In the genomic region with DNA sequence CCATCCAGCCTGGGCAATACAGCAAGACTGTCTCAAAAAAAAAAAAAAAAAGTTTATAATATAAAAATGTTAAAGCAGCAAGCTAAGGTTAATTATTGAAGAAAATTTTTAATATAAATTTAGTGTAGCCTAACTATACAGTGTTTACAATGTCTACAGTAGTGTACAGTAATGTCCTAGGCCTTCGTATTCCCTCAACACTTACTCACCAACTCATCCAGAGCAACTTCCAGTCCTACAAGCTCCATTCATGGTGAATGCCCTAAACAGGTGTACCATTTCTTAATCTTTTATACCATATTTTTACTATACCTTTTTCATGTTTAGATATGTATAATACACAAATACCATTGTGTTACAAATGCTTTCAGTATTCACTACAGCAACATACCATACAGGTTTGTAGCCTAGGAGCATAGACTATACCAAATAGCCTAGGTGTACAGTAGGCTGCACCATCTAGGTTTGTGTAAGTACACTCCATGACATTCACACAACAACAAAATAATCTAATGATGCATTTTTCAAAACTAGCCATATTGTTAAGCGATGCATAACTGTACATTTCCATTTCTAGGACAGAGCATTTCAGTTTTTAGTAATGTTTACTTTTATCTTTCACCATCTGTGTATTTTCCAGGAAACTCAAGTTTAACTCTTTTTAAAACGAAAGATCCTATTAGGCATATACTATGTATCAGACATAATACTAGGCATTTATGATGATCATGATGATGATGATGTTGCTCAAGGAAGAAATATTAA, we compare ENCODE assay signal across 24 cellular contexts. TPM values are rescaled to one million over a fixed set of nuclear protein-coding genes. Genes with fewer than 3 reads are reported as not detected.
A peak's percentile ranks its signal among the peaks of the same experiment; 100 is the strongest.
DNase-seq lines count a peak whose midpoint lies in the region; ATAC-seq and TF ChIP-seq lines count a peak whose summit lies in the region.
"Had no signal": no experiment of that assay in that cellular context is flagged by ENCODE, and none has a peak within 500 bp of the region (broad histone marks: within the 10 kb centered on the region; RNA-seq: fewer than 3 reads in every experiment).

No MANE protein-coding gene starts in this region.

- peak; percentile 31 for ATAC-seq in HG02840 (IDR thresholded peaks at IDR 0.05; ENCODE audit: low FRiP score, unreplicated experiment)
- ATAC-seq in activated T-helper 17 cell treated with anti-CD3 and anti-CD28 coated beads, Interleukin-2, amount 50 U/mL, for 72 hours (replicated peaks), result peak; percentile 42
- ATAC-seq: effector memory CD8-positive, alpha-beta T cell; right cardiac atrium had no signal

- DNase-seq in activated CD4-positive, alpha-beta memory T cell treated with anti-CD3 and anti-CD28 coated beads, Interleukin-2, amount 10 ng/mL, durations not matched to agents 7 days and 5 days, result no peak
- no peak for DNase-seq in activated CD4-positive, alpha-beta memory T cell treated with anti-CD3 and anti-CD28 coated beads for 36 hours
- DNase-seq in type B pancreatic cell (ENCODE audit: extremely low spot score, unreplicated experiment), result no peak
- no peak for DNase-seq in posterior cingulate gyrus
- DNase-seq in kidney tubule cell (ENCODE audit: low spot score), result no peak
- DNase-seq in DMS53 (lab: John Stamatoyannopoulos, UW), result no peak
- DNase-seq: activated CD4-positive, alpha-beta T cell treated with anti-CD3 and anti-CD28 coated beads, Interleukin-2, amount 10 ng/mL, durations not matched to agents 24 days and 14 days; activated naive CD4-positive, alpha-beta T cell treated with Interleukin-2 at 50 U/mL for 16 hours; activated T-cell treated with anti-CD3 and anti-CD28 coated beads, Interleukin-2, amount 50 U/mL, for 48 hours; caudate nucleus; cortex of kidney; effector memory CD8-positive, alpha-beta T cell; glutamatergic neuron; NCI-H146; NCI-H446 treated with DMSO at 0.1 percent for 48 hours; NCI-H82; right cardiac atrium; SIG-M5; stimulated activated CD4-positive, alpha-beta T cell treated with anti-CD3 and anti-CD28 coated beads, Interleukin-1b, Interleukin-23, amount 100 ng/mL, for 48 hours; testis had no signal

- H3K27ac Mint-ChIP-seq in activated CD4-positive, alpha-beta memory T cell treated with anti-CD3 and anti-CD28 coated beads, Interleukin-2, amount 10 ng/mL, durations not matched to agents 7 days and 5 days, result peak overlapping the region; percentile 62
- no peak overlapping the region for H3K27ac Mint-ChIP-seq in activated CD4-positive, alpha-beta memory T cell treated with anti-CD3 and anti-CD28 coated beads for 36 hours
- H3K27ac Mint-ChIP-seq in activated T-helper 17 cell treated with anti-CD3 and anti-CD28 coated beads, Interleukin-2, amount 50 U/mL, for 72 hours, result no peak overlapping the region
- peak overlapping the region; percentile 51 for H3K27ac Mint-ChIP-seq in type B pancreatic cell
- H3K27ac Mint-ChIP-seq: activated CD4-positive, alpha-beta T cell treated with anti-CD3 and anti-CD28 coated beads, Interleukin-2, amount 10 ng/mL, durations not matched to agents 24 days and 14 days; effector memory CD8-positive, alpha-beta T cell; IgD-negative memory B cell; stimulated activated naive CD8-positive, alpha-beta T cell treated with anti-CD3 and anti-CD28 coated beads, Interleukin-15, Interleukin-2, amounts not matched to agents 100 ng/mL and 50 ng/mL, for 24 hours had no signal

- no peak for TF ChIP-seq CTCF in type B pancreatic cell (conservative IDR thresholded peaks at IDR 0.05)

- H3K4me3 Mint-ChIP-seq in activated CD4-positive, alpha-beta memory T cell treated with anti-CD3 and anti-CD28 coated beads, Interleukin-2, amount 10 ng/mL, durations not matched to agents 7 days and 5 days, result no peak overlapping the region
- no peak overlapping the region for H3K4me3 Mint-ChIP-seq in activated CD4-positive, alpha-beta memory T cell treated with anti-CD3 and anti-CD28 coated beads for 36 hours
- no peak overlapping the region for H3K4me3 Mint-ChIP-seq in activated T-helper 17 cell treated with anti-CD3 and anti-CD28 coated beads, Interleukin-2, amount 50 U/mL, for 72 hours
- H3K4me3 Mint-ChIP-seq in type B pancreatic cell, result no peak overlapping the region
- H3K4me3 Mint-ChIP-seq: activated CD4-positive, alpha-beta T cell treated with anti-CD3 and anti-CD28 coated beads, Interleukin-2, amount 10 ng/mL, durations not matched to agents 24 days and 14 days; effector memory CD8-positive, alpha-beta T cell; IgD-negative memory B cell; stimulated activated naive CD8-positive, alpha-beta T cell treated with anti-CD3 and anti-CD28 coated beads, Interleukin-15, Interleukin-2, amounts not matched to agents 100 ng/mL and 50 ng/mL, for 24 hours had no signal

- CTCF ChIA-PET in activated CD4-positive, alpha-beta memory T cell treated with anti-CD3 and anti-CD28 coated beads, Interleukin-2, amount 10 ng/mL, durations not matched to agents 7 days and 5 days (lab: Charles Lee), result no interaction called here
- CTCF ChIA-PET in activated CD4-positive, alpha-beta memory T cell treated with anti-CD3 and anti-CD28 coated beads for 36 hours (lab: Charles Lee), result interaction anchor here (0.7 kb wide), 1 partner anchor 221 kb away, joined by 3 read pairs; no protein-coding TSS in a partner anchor

- no peaks in the 10 kb centered on the region for H3K9me3 Mint-ChIP-seq in activated CD4-positive, alpha-beta memory T cell treated with anti-CD3 and anti-CD28 coated beads, Interleukin-2, amount 10 ng/mL, durations not matched to agents 7 days and 5 days
- H3K9me3 Mint-ChIP-seq in activated CD4-positive, alpha-beta memory T cell treated with anti-CD3 and anti-CD28 coated beads for 36 hours, result no peaks in the 10 kb centered on the region
- H3K9me3 Mint-ChIP-seq in activated T-helper 17 cell treated with anti-CD3 and anti-CD28 coated beads, Interleukin-2, amount 50 U/mL, for 72 hours, result no peaks in the 10 kb centered on the region
- H3K9me3 Mint-ChIP-seq in type B pancreatic cell, result no peaks in the 10 kb centered on the region
- H3K9me3 Mint-ChIP-seq: activated CD4-positive, alpha-beta T cell treated with anti-CD3 and anti-CD28 coated beads, Interleukin-2, amount 10 ng/mL, durations not matched to agents 24 days and 14 days; effector memory CD8-positive, alpha-beta T cell; stimulated activated naive CD8-positive, alpha-beta T cell treated with anti-CD3 and anti-CD28 coated beads, Interleukin-15, Interleukin-2, amounts not matched to agents 100 ng/mL and 50 ng/mL, for 24 hours had no signal

- H3K27me3 Mint-ChIP-seq in activated CD4-positive, alpha-beta memory T cell treated with anti-CD3 and anti-CD28 coated beads, Interleukin-2, amount 10 ng/mL, durations not matched to agents 7 days and 5 days, result no peaks in the 10 kb centered on the region
- no peaks in the 10 kb centered on the region for H3K27me3 Mint-ChIP-seq in activated CD4-positive, alpha-beta memory T cell treated with anti-CD3 and anti-CD28 coated beads for 36 hours
- no peaks in the 10 kb centered on the region for H3K27me3 Mint-ChIP-seq in activated T-helper 17 cell treated with anti-CD3 and anti-CD28 coated beads, Interleukin-2, amount 50 U/mL, for 72 hours
- H3K27me3 Mint-ChIP-seq in type B pancreatic cell, result no peaks in the 10 kb centered on the region
- H3K27me3 Mint-ChIP-seq: activated CD4-positive, alpha-beta T cell treated with anti-CD3 and anti-CD28 coated beads, Interleukin-2, amount 10 ng/mL, durations not matched to agents 24 days and 14 days; effector memory CD8-positive, alpha-beta T cell; IgD-negative memory B cell; stimulated activated naive CD8-positive, alpha-beta T cell treated with anti-CD3 and anti-CD28 coated beads, Interleukin-15, Interleukin-2, amounts not matched to agents 100 ng/mL and 50 ng/mL, for 24 hours had no signal

- POLR2A ChIA-PET in activated CD4-positive, alpha-beta memory T cell treated with anti-CD3 and anti-CD28 coated beads, Interleukin-2, amount 10 ng/mL, durations not matched to agents 7 days and 5 days (lab: Charles Lee), result no interaction called here
- POLR2A ChIA-PET in activated CD4-positive, alpha-beta memory T cell treated with anti-CD3 and anti-CD28 coated beads for 36 hours (lab: Charles Lee), result no interaction called here

- peaks cover 13% of the 10 kb centered on the region for H3K36me3 Mint-ChIP-seq in activated CD4-positive, alpha-beta memory T cell treated with anti-CD3 and anti-CD28 coated beads, Interleukin-2, amount 10 ng/mL, durations not matched to agents 7 days and 5 days (ENCODE audit: low read depth)
- H3K36me3 Mint-ChIP-seq in activated CD4-positive, alpha-beta memory T cell treated with anti-CD3 and anti-CD28 coated beads for 36 hours, result peaks cover 6% of the 10 kb centered on the region
- H3K36me3 Mint-ChIP-seq in activated T-helper 17 cell treated with anti-CD3 and anti-CD28 coated beads, Interleukin-2, amount 50 U/mL, for 72 hours (ENCODE audit: low read depth), result peaks cover 10% of the 10 kb centered on the region
- peaks cover 14% of the 10 kb centered on the region for H3K36me3 Mint-ChIP-seq in type B pancreatic cell

- intact Hi-C loops in activated CD4-positive, alpha-beta memory T cell treated with anti-CD3 and anti-CD28 coated beads for 36 hours (cut with micrococcal nuclease), result no loop called here
- intact Hi-C loops in posterior cingulate gyrus (cut with DNase I), result no loop called here

- peaks cover 10% of the 10 kb centered on the region for H3K4me1 Mint-ChIP-seq in activated CD4-positive, alpha-beta memory T cell treated with anti-CD3 and anti-CD28 coated beads, Interleukin-2, amount 10 ng/mL, durations not matched to agents 7 days and 5 days
- H3K4me1 Mint-ChIP-seq in activated CD4-positive, alpha-beta memory T cell treated with anti-CD3 and anti-CD28 coated beads for 36 hours (ENCODE audit: low read depth), result peaks cover 17% of the 10 kb centered on the region
- H3K4me1 Mint-ChIP-seq in activated T-helper 17 cell treated with anti-CD3 and anti-CD28 coated beads, Interleukin-2, amount 50 U/mL, for 72 hours, result peaks cover 21% of the 10 kb centered on the region
- H3K4me1 Mint-ChIP-seq in type B pancreatic cell (ENCODE audit: unreplicated experiment), result no peaks in the 10 kb centered on the region

RNA-seq across cellular contexts. Expression of a gene that starts 43.3 kb away (rescaled TPM):
- total RNA-seq in activated CD4-positive, alpha-beta memory T cell treated with anti-CD3 and anti-CD28 coated beads, Interleukin-2, amount 10 ng/mL, durations not matched to agents 7 days and 5 days, result 10 to 100 TPM; 21.9 to 24.6 TPM
- 10 to 100 TPM; 16.1 to 17.4 TPM for total RNA-seq in activated CD4-positive, alpha-beta memory T cell treated with anti-CD3 and anti-CD28 coated beads for 36 hours
- 10 to 100 TPM; 20.1 to 28.1 TPM for total RNA-seq in activated T-helper 17 cell treated with anti-CD3 and anti-CD28 coated beads, Interleukin-2, amount 50 U/mL, for 72 hours
- total RNA-seq in type B pancreatic cell (ENCODE audit: low replicate concordance), result 24.5 and 32.1 TPM in 2 replicates

Comparison
In these comparisons a context has a peak if more than half of its experiments do, and no peak if none do; other contexts are left out.
1. H3K27ac Mint-ChIP-seq: peak in activated CD4-positive, alpha-beta memory T cell treated with anti-CD3 and anti-CD28 coated beads, Interleukin-2, amount 10 ng/mL, durations not matched to agents 7 days and 5 days (single experiment) and type B pancreatic cell (single experiment); none in activated CD4-positive, alpha-beta memory T cell treated with anti-CD3 and anti-CD28 coated beads for 36 hours (single experiment) and activated T-helper 17 cell treated with anti-CD3 and anti-CD28 coated beads, Interleukin-2, amount 50 U/mL, for 72 hours (single experiment).